In genomic region chr10:570631-571565, GRCh38 we compare ENCODE assay signal across 26 cellular contexts.
A peak's percentile ranks its signal among the peaks of the same experiment; 100 is the strongest.
DNase-seq lines count a peak whose midpoint lies in the region; ATAC-seq and TF ChIP-seq lines count a peak whose summit lies in the region.
"Had no signal": no experiment of that assay in that cellular context is flagged by ENCODE, and none has a peak within 500 bp of the region (broad histone marks: within the 10 kb centered on the region; RNA-seq: fewer than 3 reads in every experiment).

No MANE protein-coding gene starts in this region.

- no peaks in the 10 kb centered on the region for H3K9me3 ChIP-seq in SK-N-SH
- H3K9me3 ChIP-seq: mucosa of descending colon, thyroid gland had no signal

- no peaks in the 10 kb centered on the region for H3K9me2 ChIP-seq in SK-N-SH

- peak overlapping the region; percentile 36 for H3K27ac Mint-ChIP-seq in glutamatergic neuron (ENCODE audit: unreplicated experiment)
- H3K27ac Mint-ChIP-seq: activated naive CD8-positive, alpha-beta T cell; CD14-positive monocyte had no signal

- intact Hi-C loops in posterior vena cava (cut with DNase I) = no loop called here

- TF ChIP-seq CTCF in AG10803 (conservative IDR thresholded peaks at IDR 0.05; ENCODE audit: low read length) (no peak), SK-N-SH (IDR thresholded peaks at IDR 0.05) (no peak), glutamatergic neuron (IDR thresholded peaks at IDR 0.05; ENCODE audit: partially characterized antibody, unreplicated experiment) (no peak)

- peaks cover 4% of the 10 kb centered on the region for H3K36me3 Mint-ChIP-seq in glutamatergic neuron (ENCODE audit: unreplicated experiment)
- H3K36me3 Mint-ChIP-seq: CD14-positive monocyte had no signal

- TF ChIP-seq RAD21 in SK-N-SH (IDR thresholded peaks at IDR 0.05; ENCODE audit: low read length) = no peak

- H3K9me3 Mint-ChIP-seq in glutamatergic neuron (ENCODE audit: unreplicated experiment) = peaks cover 6% of the 10 kb centered on the region

- peaks cover 86% of the 10 kb centered on the region for H3K79me2 ChIP-seq in SK-N-SH (ENCODE audit: insufficient read depth)

- no peak overlapping the region for H2AFZ ChIP-seq in SK-N-SH (ENCODE audit: low read depth)

- H3K4me1 ChIP-seq in SK-N-SH (ENCODE audit: control insufficient read depth in 1 of 2, insufficient read depth in 2 of 2, low read depth in 1 of 2, low read length in 1 of 2) = peaks cover 0 to 16% of the 10 kb centered on the region in 2 experiments; a peak in 1 of 4 replicates

- H3K4me1 Mint-ChIP-seq in glutamatergic neuron (ENCODE audit: low read depth, unreplicated experiment) = peaks cover 35% of the 10 kb centered on the region
- H3K4me1 Mint-ChIP-seq: CD14-positive monocyte had no signal

- POLR2A ChIA-PET in SK-N-SH (lab: Yijun Ruan, JAX) = no interaction called here

- H3K36me3 ChIP-seq in SK-N-SH (replicated peaks in 1 of 2; ENCODE audit: control insufficient read depth in 1 of 2, insufficient read depth in 2 of 2, low read length in 1 of 2) = no peaks in the 10 kb centered on the region
- H3K36me3 ChIP-seq: thyroid gland had no signal

- CTCF ChIA-PET in SK-N-SH (lab: Yijun Ruan, JAX) = interaction anchor here (1.1 to 1.7 kb wide), 4 partner anchors 20 to 219 kb away, joined by 3 to 5 read pairs (median 3); no protein-coding TSS in a partner anchor

- in situ Hi-C loops in ACHN (cut with HindIII; ENCODE audit: low pct_ligation_motif_present, low pct_unique_long_range_greater_than_20kb, low sequenced_read_pairs) = no loop called here

- WGBS in SK-N-SH (ENCODE audit: low lambda C conversion rate) = 83% methylated on average over 28 of the region's 34 CpGs

- H3K4me3 Mint-ChIP-seq in glutamatergic neuron (ENCODE audit: unreplicated experiment) = no peak overlapping the region
- H3K4me3 Mint-ChIP-seq: activated naive CD8-positive, alpha-beta T cell; CD14-positive monocyte had no signal

- no peak for ATAC-seq in GM19328 (IDR thresholded peaks at IDR 0.05; ENCODE audit: unreplicated experiment)
- ATAC-seq: left lobe of liver; mucosa of descending colon; PC-3; stimulated activated naive CD8-positive, alpha-beta T cell treated with anti-CD3 and anti-CD28 coated beads, Interleukin-15, Interleukin-2, amounts not matched to agents 100 U/mL and 50 U/mL, for 24 hours had no signal

- peak overlapping the region; percentile 4 for H3K4me3 ChIP-seq in AG10803 (ENCODE audit: low read length)
- no peak overlapping the region for H3K4me3 ChIP-seq in SK-N-SH (ENCODE audit: low read depth in 2 of 2, low read length in 1 of 2)
- H3K4me3 ChIP-seq: mucosa of descending colon, thyroid gland had no signal

- no peak overlapping the region for H3K4me2 ChIP-seq in SK-N-SH

- H4K20me1 ChIP-seq in SK-N-SH (ENCODE audit: insufficient read depth) = peaks cover 28% of the 10 kb centered on the region

- H3K27me3 Mint-ChIP-seq in glutamatergic neuron (ENCODE audit: unreplicated experiment) = peaks cover 10% of the 10 kb centered on the region

- no peak overlapping the region for H3K27ac ChIP-seq in SK-N-SH (ENCODE audit: low read depth in 2 of 2, low read length in 1 of 2)
- H3K27ac ChIP-seq: HL-60, thyroid gland had no signal

- H3K9ac ChIP-seq in SK-N-SH = no peak overlapping the region

- H3F3A ChIP-seq in SK-N-SH (replicated peaks; ENCODE audit: insufficient read depth) = no peaks in the 10 kb centered on the region

- no peaks in the 10 kb centered on the region for H3K27me3 ChIP-seq in SK-N-SH (ENCODE audit: insufficient read depth)
- H3K27me3 ChIP-seq: thyroid gland had no signal

- DNase-seq in AG10803 (ENCODE audit: low read depth) (peak; percentile 42), SK-N-SH (peak; percentile 77), glutamatergic neuron (no peak), posterior vena cava (ENCODE audit: low spot score) (peak; percentile 74), ACHN (no peak), DMS79 treated with DMSO at 0.1 percent for 48 hours (lab: John Stamatoyannopoulos, UW) (no peak), NCI-H1930 (lab: John Stamatoyannopoulos, UW) (no peak)
- DNase-seq: activated CD4-positive, alpha-beta T cell treated with anti-CD3 and anti-CD28 coated beads for 48 hours; cortex of kidney; mucosa of descending colon; NCI-H1092 treated with DMSO at 0.1 percent for 48 hours; NCI-H2081; NCI-H446; PC-3; retina; SHP77; stimulated activated CD4-positive, alpha-beta T cell treated with anti-CD3 and anti-CD28 coated beads, Interleukin-12 subunit alpha, Interleukin-12 subunit beta, amount 100 ng/mL, for 4 hours; stimulated activated CD4-positive, alpha-beta T cell treated with anti-CD3 and anti-CD28 coated beads, Interleukin-4, amount 100 ng/mL, for 4 hours; stimulated activated naive CD8-positive, alpha-beta T cell treated with anti-CD3 and anti-CD28 coated beads, Interleukin-15, Interleukin-2, amounts not matched to agents 100 U/mL and 50 U/mL, for 24 hours; T-helper 1 cell; thyroid gland had no signal

- TF ChIP-seq EP300 in SK-N-SH (IDR thresholded peaks at IDR 0.05; ENCODE audit: borderline replicate concordance in 1 of 2, low read depth in 1 of 2, low read length in 1 of 2) = no peak

TF ChIP-seq in SK-N-SH, 30 proteins besides CTCF, POLR2A, EP300 and RAD21:
- TF ChIP-seq POLR2AphosphoS5 (IDR thresholded peaks at IDR 0.05; ENCODE audit: low read depth, low read length) = no peak
- peak; percentile 43 for TF ChIP-seq GATA2 (CRISPR knock-in tag; IDR thresholded peaks at IDR 0.05)
- no peak for TF ChIP-seq GABPA (IDR thresholded peaks at IDR 0.05; ENCODE audit: low read depth)

Comparison
In these comparisons a context has a peak if more than half of its experiments do, and no peak if none do; other contexts are left out.
1. DNase-seq: peak in AG10803 (single experiment), SK-N-SH (single experiment) and posterior vena cava (single experiment); none in glutamatergic neuron (single experiment), ACHN (single experiment), DMS79 treated with DMSO at 0.1 percent for 48 hours (single experiment) and NCI-H1930 (0 of 2).